Comparison of ENCODE assay signal across 11 cellular contexts in genomic region chr7:157411580-157411979, GRCh38.
A peak's percentile ranks its signal among the peaks of the same experiment; 100 is the strongest.
DNase-seq lines count a peak whose midpoint lies in the region; ATAC-seq and TF ChIP-seq lines count a peak whose summit lies in the region.
"Had no signal": no experiment of that assay in that cellular context is flagged by ENCODE, and none has a peak within 500 bp of the region (broad histone marks: within the 10 kb centered on the region; RNA-seq: fewer than 3 reads in every experiment).

No MANE protein-coding gene starts in this region.

- no peaks in the 10 kb centered on the region for H3K9me2 ChIP-seq in GM23338 (ENCODE audit: insufficient read depth)

- H3K4me1 Mint-ChIP-seq in GM23338 = peaks cover 47% of the 10 kb centered on the region
- peaks cover 0 to 4% of the 10 kb centered on the region in 2 donors for H3K4me1 Mint-ChIP-seq in stimulated activated naive B cell treated with anti-CD40 and anti-IgM and Interleukin-4, amounts not matched to agents 10 μg/mL and 1 μg/mL and 100 μg/mL, for 72 hours

- H2AFZ ChIP-seq in GM23338 = no peak overlapping the region

- H3F3A ChIP-seq in GM23338 (replicated peaks; ENCODE audit: low read depth) = peaks cover 45% of the 10 kb centered on the region

- ATAC-seq in GM23338 = peak; percentile 65
- ATAC-seq in activated naive CD4-positive, alpha-beta T cell treated with anti-CD3 and anti-CD28 coated beads, Interleukin-2, amount 50 U/mL, for 72 hours = peak; percentile 43 to 57
- ATAC-seq in GM18519 (IDR thresholded peaks at IDR 0.05; ENCODE audit: low FRiP score, unreplicated experiment) = no peak
- no peak for ATAC-seq in stimulated activated naive B cell treated with anti-CD40 and anti-IgM and Interleukin-4, amounts not matched to agents 10 μg/mL and 1 μg/mL and 100 μg/mL, for 72 hours (replicated peaks)
- ATAC-seq: heart left ventricle had no signal

- H3K27me3 ChIP-seq in GM23338 (ENCODE audit: insufficient read depth) (no peaks in the 10 kb centered on the region), colonic mucosa (no peaks in the 10 kb centered on the region)
- H3K27me3 ChIP-seq: ascending aorta, heart left ventricle had no signal

- peaks cover 9% of the 10 kb centered on the region for H3K36me3 ChIP-seq in GM23338 (ENCODE audit: insufficient read depth)
- H3K36me3 ChIP-seq in colonic mucosa = no peaks in the 10 kb centered on the region

- H3K27me3 Mint-ChIP-seq in GM23338 (ENCODE audit: insufficient read depth, low read depth, poor library complexity) = peaks cover 36% of the 10 kb centered on the region
- H3K27me3 Mint-ChIP-seq in stimulated activated naive B cell treated with anti-CD40 and anti-IgM and Interleukin-4, amounts not matched to agents 10 μg/mL and 1 μg/mL and 100 μg/mL, for 72 hours = no peaks in the 10 kb centered on the region

- H3K9me3 Mint-ChIP-seq in GM23338 = peaks cover 3% of the 10 kb centered on the region; the same call in 1 of the 3 replicates
- no peaks in the 10 kb centered on the region for H3K9me3 Mint-ChIP-seq in activated naive CD4-positive, alpha-beta T cell treated with anti-CD3 and anti-CD28 coated beads, Interleukin-2, amount 50 U/mL, for 72 hours
- no peaks in the 10 kb centered on the region for H3K9me3 Mint-ChIP-seq in stimulated activated naive B cell treated with anti-CD40 and anti-IgM and Interleukin-4, amounts not matched to agents 10 μg/mL and 1 μg/mL and 100 μg/mL, for 72 hours

- DNase-seq in GM23338 (ENCODE audit: low spot score) (peak; percentile 85), T follicular helper cell (ENCODE audit: low read depth) (peak; percentile 35), colonic mucosa (no peak), midbrain (lab: John Stamatoyannopoulos, UW) (no peak)
- DNase-seq in activated naive CD4-positive, alpha-beta T cell treated with anti-CD3 and anti-CD28 coated beads, Interleukin-2, amount 50 U/mL, for 72 hours (ENCODE audit: low spot score in 2 of 2) = no peak
- DNase-seq in stimulated activated CD4-positive, alpha-beta T cell treated with anti-CD3 and anti-CD28 coated beads, Interleukin-1b, Interleukin-23, amount 100 ng/mL, for 24 hours (ENCODE audit: low read depth in 4 of 4, low spot score in 1 of 4) = peak; percentile 13 to 30 (median 17)
- no peak for DNase-seq in stimulated activated naive B cell treated with anti-CD40 and anti-IgM and Interleukin-4, amounts not matched to agents 10 μg/mL and 1 μg/mL and 100 μg/mL, for 72 hours

- intact Hi-C loops in colonic mucosa (cut with DNase I) = no loop called here

- H3K4me2 ChIP-seq in GM23338 = no peak overlapping the region

- H3K4me3 Mint-ChIP-seq in GM23338 = no peak overlapping the region; the same call in 2 of the 3 replicates
- no peak overlapping the region for H3K4me3 Mint-ChIP-seq in stimulated activated naive B cell treated with anti-CD40 and anti-IgM and Interleukin-4, amounts not matched to agents 10 μg/mL and 1 μg/mL and 100 μg/mL, for 72 hours

- H3K9ac ChIP-seq in colonic mucosa (ENCODE audit: low read depth in 2 of 2, low read length in 2 of 2) = no peak overlapping the region

- no peaks in the 10 kb centered on the region for H3K9me3 ChIP-seq in colonic mucosa
- H3K9me3 ChIP-seq: ascending aorta, heart left ventricle, thoracic aorta had no signal

- peak; percentile 27 to 49 for TF ChIP-seq CTCF in GM23338 (conservative IDR thresholded peaks at IDR 0.05; ENCODE audit: low read depth in 2 of 2)
- TF ChIP-seq CTCF in colonic mucosa (IDR thresholded peaks at IDR 0.05) = no peak

- peaks cover 61% of the 10 kb centered on the region for H3K36me3 Mint-ChIP-seq in GM23338 (ENCODE audit: low read depth)
- H3K36me3 Mint-ChIP-seq in activated naive CD4-positive, alpha-beta T cell treated with anti-CD3 and anti-CD28 coated beads, Interleukin-2, amount 50 U/mL, for 72 hours = peaks cover 0 to 4% of the 10 kb centered on the region in 2 donors
- H3K36me3 Mint-ChIP-seq in stimulated activated naive B cell treated with anti-CD40 and anti-IgM and Interleukin-4, amounts not matched to agents 10 μg/mL and 1 μg/mL and 100 μg/mL, for 72 hours = peaks cover 44 to 61% of the 10 kb centered on the region in 2 donors

- peaks cover 26% of the 10 kb centered on the region for H4K20me1 ChIP-seq in GM23338 (replicated peaks; ENCODE audit: insufficient read depth)

- H3K4me1 ChIP-seq in GM23338 (ENCODE audit: insufficient read depth) = peaks cover 20% of the 10 kb centered on the region
- no peaks in the 10 kb centered on the region for H3K4me1 ChIP-seq in colonic mucosa
- H3K4me1 ChIP-seq: ascending aorta had no signal

- H3K4me3 ChIP-seq in GM23338 = no peak overlapping the region
- H3K4me3 ChIP-seq in colonic mucosa = no peak overlapping the region
- H3K4me3 ChIP-seq: ascending aorta, heart left ventricle, thoracic aorta had no signal

- H3K27ac ChIP-seq in GM23338 (ENCODE audit: low read depth) (peak overlapping the region; percentile 68), colonic mucosa (no peak overlapping the region)
- H3K27ac ChIP-seq: ascending aorta, heart left ventricle, thoracic aorta had no signal

- H3K79me2 ChIP-seq in GM23338 (replicated peaks; ENCODE audit: insufficient read depth) = peaks cover 56% of the 10 kb centered on the region

- H3K27ac Mint-ChIP-seq in GM23338 = no peak overlapping the region
- peak overlapping the region; percentile 74 to 82 for H3K27ac Mint-ChIP-seq in activated naive CD4-positive, alpha-beta T cell treated with anti-CD3 and anti-CD28 coated beads, Interleukin-2, amount 50 U/mL, for 72 hours
- H3K27ac Mint-ChIP-seq in stimulated activated naive B cell treated with anti-CD40 and anti-IgM and Interleukin-4, amounts not matched to agents 10 μg/mL and 1 μg/mL and 100 μg/mL, for 72 hours = no peak overlapping the region

TF ChIP-seq in GM23338, 12 proteins besides CTCF, POLR2A, EP300 and RAD21 (continues in another document):
- no peak for TF ChIP-seq NANOG (IDR thresholded peaks at IDR 0.05; ENCODE audit: borderline replicate concordance)
- no peak for TF ChIP-seq ZNF462 (CRISPR knock-in tag; IDR thresholded peaks at IDR 0.05)
- TF ChIP-seq EZH2phosphoT487 (IDR thresholded peaks at IDR 0.05; ENCODE audit: unreplicated experiment) = no peak
- no peak for TF ChIP-seq EZH2 (IDR thresholded peaks at IDR 0.05; ENCODE audit: low read depth, unreplicated experiment)

Comparison
In these comparisons a context has a peak if more than half of its experiments do, and no peak if none do; other contexts are left out.
1. ATAC-seq: peak in GM23338 (single experiment) and activated naive CD4-positive, alpha-beta T cell treated with anti-CD3 and anti-CD28 coated beads, Interleukin-2, amount 50 U/mL, for 72 hours (2 of 2); none in GM18519 (single experiment) and stimulated activated naive B cell treated with anti-CD40 and anti-IgM and Interleukin-4, amounts not matched to agents 10 μg/mL and 1 μg/mL and 100 μg/mL, for 72 hours (0 of 2).
2. DNase-seq: peak in GM23338 (single experiment), T follicular helper cell (single experiment) and stimulated activated CD4-positive, alpha-beta T cell treated with anti-CD3 and anti-CD28 coated beads, Interleukin-1b, Interleukin-23, amount 100 ng/mL, for 24 hours (4 of 4); none in activated naive CD4-positive, alpha-beta T cell treated with anti-CD3 and anti-CD28 coated beads, Interleukin-2, amount 50 U/mL, for 72 hours (0 of 2), colonic mucosa (single experiment), stimulated activated naive B cell treated with anti-CD40 and anti-IgM and Interleukin-4, amounts not matched to agents 10 μg/mL and 1 μg/mL and 100 μg/mL, for 72 hours (single experiment) and midbrain (single experiment).
3. H3K27ac Mint-ChIP-seq: peak in activated naive CD4-positive, alpha-beta T cell treated with anti-CD3 and anti-CD28 coated beads, Interleukin-2, amount 50 U/mL, for 72 hours (2 of 2); none in GM23338 (single experiment) and stimulated activated naive B cell treated with anti-CD40 and anti-IgM and Interleukin-4, amounts not matched to agents 10 μg/mL and 1 μg/mL and 100 μg/mL, for 72 hours (single experiment).